2 cellular contexts compared by ENCODE assay signal in the genomic region with DNA sequence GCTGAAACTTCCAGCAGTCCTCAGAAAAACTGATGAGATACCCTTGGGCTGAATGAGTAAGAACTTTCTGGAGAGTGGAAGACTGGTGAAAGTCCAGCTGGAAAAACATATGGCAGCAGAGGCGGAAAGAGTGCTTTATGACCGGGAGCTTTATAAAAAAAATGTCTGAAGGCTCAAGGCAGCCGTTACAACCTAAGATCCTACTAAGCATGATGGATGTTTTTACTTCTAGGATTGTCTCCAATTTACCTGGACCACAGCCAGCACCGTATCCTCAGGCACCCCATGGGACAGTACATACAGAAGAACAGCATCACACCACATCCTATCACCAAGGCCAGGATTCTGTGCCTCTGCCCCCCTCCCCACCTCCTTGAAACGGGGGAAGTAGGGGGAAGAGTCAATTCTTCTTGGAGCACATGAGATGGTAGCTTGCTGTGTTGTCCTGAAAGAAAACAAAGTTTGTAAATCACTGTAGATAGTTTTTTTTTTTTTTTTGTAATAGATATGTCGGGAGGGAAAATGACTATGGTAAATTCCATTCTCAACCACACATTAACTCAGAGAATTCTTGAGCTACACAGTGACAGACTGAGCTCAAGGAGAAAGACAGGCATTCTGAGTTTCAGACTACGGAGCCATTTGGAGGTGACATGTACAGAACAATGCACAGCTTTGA.
TF ChIP-seq lines count a peak whose summit lies in the region.

No MANE protein-coding gene starts in this region.

TF ChIP-seq in SK-N-SH, 30 proteins besides CTCF, POLR2A, EP300 and RAD21:
- TF ChIP-seq RXRA (IDR thresholded peaks at IDR 0.05; ENCODE audit: borderline replicate concordance, low read depth), result peak; percentile 21; the same call in 1 of the 2 replicates
- TF ChIP-seq TCF12 (IDR thresholded peaks at IDR 0.05), result peak; percentile 36; the same call in 1 of the 2 replicates
- peak; percentile 9; the same call in 1 of the 2 replicates for TF ChIP-seq MAX (IDR thresholded peaks at IDR 0.05; ENCODE audit: low read depth)
- TF ChIP-seq IRF3 (IDR thresholded peaks at IDR 0.05; ENCODE audit: low read depth, low read length), result no peak
- TF ChIP-seq, protein P1, sequence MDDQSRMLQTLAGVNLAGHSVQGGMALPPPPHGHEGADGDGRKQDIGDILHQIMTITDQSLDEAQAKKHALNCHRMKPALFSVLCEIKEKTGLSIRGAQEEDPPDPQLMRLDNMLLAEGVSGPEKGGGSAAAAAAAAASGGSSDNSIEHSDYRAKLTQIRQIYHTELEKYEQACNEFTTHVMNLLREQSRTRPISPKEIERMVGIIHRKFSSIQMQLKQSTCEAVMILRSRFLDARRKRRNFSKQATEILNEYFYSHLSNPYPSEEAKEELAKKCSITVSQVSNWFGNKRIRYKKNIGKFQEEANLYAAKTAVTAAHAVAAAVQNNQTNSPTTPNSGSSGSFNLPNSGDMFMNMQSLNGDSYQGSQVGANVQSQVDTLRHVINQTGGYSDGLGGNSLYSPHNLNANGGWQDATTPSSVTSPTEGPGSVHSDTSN (IDR thresholded peaks at IDR 0.05), result peak; percentile 46
- TF ChIP-seq RCOR1 (IDR thresholded peaks at IDR 0.05; ENCODE audit: low read length), result no peak
- TF ChIP-seq, protein P2, sequence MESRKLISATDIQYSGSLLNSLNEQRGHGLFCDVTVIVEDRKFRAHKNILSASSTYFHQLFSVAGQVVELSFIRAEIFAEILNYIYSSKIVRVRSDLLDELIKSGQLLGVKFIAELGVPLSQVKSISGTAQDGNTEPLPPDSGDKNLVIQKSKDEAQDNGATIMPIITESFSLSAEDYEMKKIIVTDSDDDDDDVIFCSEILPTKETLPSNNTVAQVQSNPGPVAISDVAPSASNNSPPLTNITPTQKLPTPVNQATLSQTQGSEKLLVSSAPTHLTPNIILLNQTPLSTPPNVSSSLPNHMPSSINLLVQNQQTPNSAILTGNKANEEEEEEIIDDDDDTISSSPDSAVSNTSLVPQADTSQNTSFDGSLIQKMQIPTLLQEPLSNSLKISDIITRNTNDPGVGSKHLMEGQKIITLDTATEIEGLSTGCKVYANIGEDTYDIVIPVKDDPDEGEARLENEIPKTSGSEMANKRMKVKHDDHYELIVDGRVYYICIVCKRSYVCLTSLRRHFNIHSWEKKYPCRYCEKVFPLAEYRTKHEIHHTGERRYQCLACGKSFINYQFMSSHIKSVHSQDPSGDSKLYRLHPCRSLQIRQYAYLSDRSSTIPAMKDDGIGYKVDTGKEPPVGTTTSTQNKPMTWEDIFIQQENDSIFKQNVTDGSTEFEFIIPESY (IDR thresholded peaks at IDR 0.05; ENCODE audit: borderline replicate concordance, low read depth), result no peak
- TF ChIP-seq NFIC (IDR thresholded peaks at IDR 0.05; ENCODE audit: borderline replicate concordance), result peak; percentile 57; the same call in 1 of the 2 replicates
- TF ChIP-seq FOSL2 (IDR thresholded peaks at IDR 0.05; ENCODE audit: borderline replicate concordance, low read depth), result peak; percentile 20; the same call in 1 of the 2 replicates
- TF ChIP-seq NRF1 (IDR thresholded peaks at IDR 0.05; ENCODE audit: low read depth, low read length), result no peak

TF ChIP-seq in WTC11, 78 proteins besides CTCF, POLR2A, EP300 and RAD21:
- TF ChIP-seq ZNF219 (CRISPR knock-in tag; IDR thresholded peaks at IDR 0.05; ENCODE audit: borderline replicate concordance), result no peak
- TF ChIP-seq GRHL2 (CRISPR knock-in tag; IDR thresholded peaks at IDR 0.05; ENCODE audit: insufficient replicate concordance, severe bottlenecking), result no peak
- no peak for TF ChIP-seq SMAD4 (CRISPR knock-in tag; IDR thresholded peaks at IDR 0.05)
- no peak for TF ChIP-seq ZNF512 (CRISPR knock-in tag; IDR thresholded peaks at IDR 0.05; ENCODE audit: borderline replicate concordance)
- TF ChIP-seq, protein P3, sequence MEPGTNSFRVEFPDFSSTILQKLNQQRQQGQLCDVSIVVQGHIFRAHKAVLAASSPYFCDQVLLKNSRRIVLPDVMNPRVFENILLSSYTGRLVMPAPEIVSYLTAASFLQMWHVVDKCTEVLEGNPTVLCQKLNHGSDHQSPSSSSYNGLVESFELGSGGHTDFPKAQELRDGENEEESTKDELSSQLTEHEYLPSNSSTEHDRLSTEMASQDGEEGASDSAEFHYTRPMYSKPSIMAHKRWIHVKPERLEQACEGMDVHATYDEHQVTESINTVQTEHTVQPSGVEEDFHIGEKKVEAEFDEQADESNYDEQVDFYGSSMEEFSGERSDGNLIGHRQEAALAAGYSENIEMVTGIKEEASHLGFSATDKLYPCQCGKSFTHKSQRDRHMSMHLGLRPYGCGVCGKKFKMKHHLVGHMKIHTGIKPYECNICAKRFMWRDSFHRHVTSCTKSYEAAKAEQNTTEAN (CRISPR knock-in tag; IDR thresholded peaks at IDR 0.05), result no peak
- no peak for TF ChIP-seq FOXP4 (CRISPR knock-in tag; IDR thresholded peaks at IDR 0.05)
- no peak for TF ChIP-seq TEAD4 (CRISPR knock-in tag; IDR thresholded peaks at IDR 0.05)
- no peak for TF ChIP-seq CREB1 (CRISPR knock-in tag; IDR thresholded peaks at IDR 0.05)
- no peak for TF ChIP-seq PRRX2 (CRISPR knock-in tag; IDR thresholded peaks at IDR 0.05)
- no peak for TF ChIP-seq MLX (CRISPR knock-in tag; IDR thresholded peaks at IDR 0.05)
- no peak for TF ChIP-seq NFE2L1 (CRISPR knock-in tag; IDR thresholded peaks at IDR 0.05)
